Comparison of ENCODE assay signal across 1 cellular context in genomic region chr5:140175367-140176027, GRCh38.
TF ChIP-seq lines count a peak whose summit lies in the region.

No MANE protein-coding gene starts in this region.

TF ChIP-seq in H1, 55 proteins besides CTCF, POLR2A, EP300 and RAD21:
- TF ChIP-seq NANOG (IDR thresholded peaks at IDR 0.05; ENCODE audit: insufficient read depth, low read depth, low read length, poor library complexity, severe bottlenecking) = no peak
- TF ChIP-seq SP2 (IDR thresholded peaks at IDR 0.05; ENCODE audit: low read length) = no peak
- TF ChIP-seq TAF7 (optimal IDR thresholded peaks at IDR 0.05; ENCODE audit: borderline replicate concordance, low read depth, low read length) = peak; percentile 54
- TF ChIP-seq KDM4A (IDR thresholded peaks at IDR 0.05; ENCODE audit: low read depth, low read length, severe bottlenecking) = peak; percentile 96
- no peak; the same call in 1 of the 2 replicates for TF ChIP-seq RBBP5 (IDR thresholded peaks at IDR 0.05; ENCODE audit: borderline replicate concordance, low read depth, low read length)
- no peak for TF ChIP-seq MAFK (IDR thresholded peaks at IDR 0.05; ENCODE audit: low read depth, low read length)
- TF ChIP-seq NRF1 (IDR thresholded peaks at IDR 0.05; ENCODE audit: low read depth, low read length) = no peak
- TF ChIP-seq YY1 (IDR thresholded peaks at IDR 0.05; ENCODE audit: low read depth, low read length) = no peak
- no peak for TF ChIP-seq GABPA (IDR thresholded peaks at IDR 0.05; ENCODE audit: borderline replicate concordance, insufficient read depth, low read length)
- TF ChIP-seq BACH1 (IDR thresholded peaks at IDR 0.05; ENCODE audit: low read length) = peak; percentile 22
- TF ChIP-seq BCL11A (IDR thresholded peaks at IDR 0.05; ENCODE audit: low read depth in 2 of 2, low read length in 2 of 2) = no peak
- TF ChIP-seq SP4 (IDR thresholded peaks at IDR 0.05; ENCODE audit: low read length) = no peak
- TF ChIP-seq HDAC2 (IDR thresholded peaks at IDR 0.05; ENCODE audit: borderline replicate concordance in 1 of 2, low read depth in 2 of 2, low read length in 2 of 2) = peak in 1 of 2 experiments; percentile 7; a peak in 1 of 4 replicates
- no peak for TF ChIP-seq RFX5 (IDR thresholded peaks at IDR 0.05; ENCODE audit: borderline replicate concordance, low read depth, low read length)
- TF ChIP-seq GTF2F1 (IDR thresholded peaks at IDR 0.05; ENCODE audit: borderline replicate concordance, low read depth, low read length) = no peak
- no peak for TF ChIP-seq ATF2 (IDR thresholded peaks at IDR 0.05; ENCODE audit: low read length)
- TF ChIP-seq CREB1 (IDR thresholded peaks at IDR 0.05) = no peak
- no peak for TF ChIP-seq CEBPB (IDR thresholded peaks at IDR 0.05; ENCODE audit: low read depth, low read length)
- no peak for TF ChIP-seq RXRA (IDR thresholded peaks at IDR 0.05; ENCODE audit: insufficient read depth, low read depth, low read length)
- no peak for TF ChIP-seq CHD1 (IDR thresholded peaks at IDR 0.05; ENCODE audit: low read depth, low read length)
- no peak for TF ChIP-seq KDM5A (IDR thresholded peaks at IDR 0.05; ENCODE audit: low read length)
- TF ChIP-seq CBX5 (IDR thresholded peaks at IDR 0.05; ENCODE audit: low read depth, low read length) = no peak
- no peak for TF ChIP-seq TCF12 (IDR thresholded peaks at IDR 0.05; ENCODE audit: low read depth, low read length)
- no peak for TF ChIP-seq USF2 (IDR thresholded peaks at IDR 0.05; ENCODE audit: low read length)
- TF ChIP-seq JUN (IDR thresholded peaks at IDR 0.05; ENCODE audit: low read depth, low read length) = no peak
- no peak for TF ChIP-seq SIRT6 (IDR thresholded peaks at IDR 0.05; ENCODE audit: low read length)
- TF ChIP-seq E2F6 (IDR thresholded peaks at IDR 0.05) = no peak
- TF ChIP-seq RNF2 (IDR thresholded peaks at IDR 0.05; ENCODE audit: borderline replicate concordance, low read depth, low read length, missing control alignments, poor library complexity, severe bottlenecking) = no peak
- no peak for TF ChIP-seq POLR2AphosphoS5 (IDR thresholded peaks at IDR 0.05; ENCODE audit: low read depth, low read length)
- no peak for TF ChIP-seq SRF (IDR thresholded peaks at IDR 0.05; ENCODE audit: low read depth, low read length)
- no peak for TF ChIP-seq CBX8 (IDR thresholded peaks at IDR 0.05; ENCODE audit: borderline replicate concordance, low read depth, low read length)
- peak; percentile 17 for TF ChIP-seq PHF8 (conservative IDR thresholded peaks at IDR 0.05; ENCODE audit: low read depth, low read length)
- TF ChIP-seq SIX5 (IDR thresholded peaks at IDR 0.05; ENCODE audit: low read depth, low read length) = no peak; the same call in 1 of the 2 replicates
- no peak for TF ChIP-seq MAX (IDR thresholded peaks at IDR 0.05)
- peak; percentile 28 for TF ChIP-seq EZH2 (IDR thresholded peaks at IDR 0.05; ENCODE audit: low read depth, low read length, severe bottlenecking)
- no peak for TF ChIP-seq KDM1A (IDR thresholded peaks at IDR 0.05; ENCODE audit: borderline replicate concordance, low read length)
- TF ChIP-seq SUZ12 (IDR thresholded peaks at IDR 0.05; ENCODE audit: low read length) = no peak
- TF ChIP-seq JUND (IDR thresholded peaks at IDR 0.05; ENCODE audit: low read length) = no peak
- TF ChIP-seq SAP30 (IDR thresholded peaks at IDR 0.05; ENCODE audit: insufficient read depth, insufficient replicate concordance, low read length) = no peak
- TF ChIP-seq CTBP2 (IDR thresholded peaks at IDR 0.05; ENCODE audit: borderline replicate concordance, insufficient read depth, insufficient read length, low read length) = no peak
- no peak for TF ChIP-seq ZNF274 (IDR thresholded peaks at IDR 0.05; ENCODE audit: borderline replicate concordance, extremely low read depth, low read length)
- no peak for TF ChIP-seq CHD2 (IDR thresholded peaks at IDR 0.05; ENCODE audit: low read length)
- TF ChIP-seq BRCA1 (IDR thresholded peaks at IDR 0.05; ENCODE audit: low read depth, low read length) = no peak
- no peak for TF ChIP-seq TEAD4 (IDR thresholded peaks at IDR 0.05; ENCODE audit: low read depth, low read length)
- TF ChIP-seq EGR1 (IDR thresholded peaks at IDR 0.05; ENCODE audit: borderline replicate concordance, low read depth, low read length) = no peak
- no peak for TF ChIP-seq POU5F1 (IDR thresholded peaks at IDR 0.05; ENCODE audit: low read depth, low read length)
- TF ChIP-seq SIN3A (conservative IDR thresholded peaks at IDR 0.05 in 1 of 2, IDR thresholded peaks at IDR 0.05 in 1 of 2; ENCODE audit: low read depth in 1 of 2, low read length in 2 of 2) = peak in 1 of 2 experiments; percentile 64; a peak in 1 of 4 replicates
- no peak for TF ChIP-seq ATF3 (IDR thresholded peaks at IDR 0.05; ENCODE audit: insufficient read depth, low read depth, low read length)
- TF ChIP-seq CHD7 (IDR thresholded peaks at IDR 0.05; ENCODE audit: insufficient replicate concordance, low read length) = no peak
- TF ChIP-seq FOSL1 (IDR thresholded peaks at IDR 0.05; ENCODE audit: insufficient read depth, low read depth, low read length) = no peak
- TF ChIP-seq TBP (IDR thresholded peaks at IDR 0.05; ENCODE audit: low read depth, low read length) = no peak; the same call in 1 of the 2 replicates
- TF ChIP-seq ASH2L (IDR thresholded peaks at IDR 0.05; ENCODE audit: low read length) = peak; percentile 91
- no peak for TF ChIP-seq HDAC6 (IDR thresholded peaks at IDR 0.05; ENCODE audit: low read depth, low read length)
- peak; percentile 40; the same call in 1 of the 2 replicates for TF ChIP-seq TAF1 (IDR thresholded peaks at IDR 0.05; ENCODE audit: low read depth, low read length)
- TF ChIP-seq SP1 (IDR thresholded peaks at IDR 0.05; ENCODE audit: low read depth, low read length) = no peak
TF ChIP-seq in H1: peak in this region for 9.
